23 cellular contexts compared by ENCODE assay signal in genomic region chr7:127655720-127656119, GRCh38. TPM values are rescaled to one million over a fixed set of nuclear protein-coding genes. Genes with fewer than 3 reads are reported as not detected.
A peak's percentile ranks its signal among the peaks of the same experiment; 100 is the strongest.
DNase-seq lines count a peak whose midpoint lies in the region; ATAC-seq and TF ChIP-seq lines count a peak whose summit lies in the region.
"Had no signal": no experiment of that assay in that cellular context is flagged by ENCODE, and none has a peak within 500 bp of the region (broad histone marks: within the 10 kb centered on the region; RNA-seq: fewer than 3 reads in every experiment).

No MANE protein-coding gene starts in this region.

- peaks cover 25% of the 10 kb centered on the region for H3K36me3 Mint-ChIP-seq in HFFc6 (ENCODE audit: low read depth)
- H3K36me3 Mint-ChIP-seq in activated T-helper 17 cell treated with anti-CD3 and anti-CD28 coated beads, Interleukin-2, amount 50 U/mL, for 72 hours (ENCODE audit: low read depth), result peaks cover 93% of the 10 kb centered on the region

- peak overlapping the region; percentile 93; the same call in 1 of the 2 replicates for H3K4me3 Mint-ChIP-seq in HFFc6
- no peak overlapping the region for H3K4me3 Mint-ChIP-seq in activated T-helper 17 cell treated with anti-CD3 and anti-CD28 coated beads, Interleukin-2, amount 50 U/mL, for 72 hours
- H3K4me3 Mint-ChIP-seq: T-helper 2 cell treated with Interferon-gamma antibody and Interleukin-4, amounts not matched to agents 5 μg/mL and 100 μg/mL, for 36 hours had no signal

- H3K36me3 ChIP-seq in BLaER1 treated with 17β-estradiol and CSF1 and Interleukin-3, amounts not matched to agents 10 nM and 100 nM, result peaks cover 17 to 61% (median 53%) of the 10 kb centered on the region in 11 experiments
- peaks cover 3% of the 10 kb centered on the region for H3K36me3 ChIP-seq in iPS-18a (ENCODE audit: control insufficient read depth, low read depth, low read length)

- no peak overlapping the region; a peak in 1 of 20 replicates for H3K4me3 ChIP-seq in BLaER1 treated with 17β-estradiol and CSF1 and Interleukin-3, amounts not matched to agents 10 nM and 100 nM
- H3K4me3 ChIP-seq in iPS-18a (ENCODE audit: low read length), result peak overlapping the region; percentile 1
- H3K4me3 ChIP-seq: heart left ventricle, right atrium auricular region, SJSA1 had no signal

- DNase-seq in HFFc6 (no peak), NCI-H2171 (lab: John Stamatoyannopoulos, UW) (no peak)
- DNase-seq in stimulated activated CD4-positive, alpha-beta T cell treated with anti-CD3 and anti-CD28 coated beads, Interleukin-4, amount 100 ng/mL, for 1 hour, result no peak
- DNase-seq: activated naive CD4-positive, alpha-beta T cell treated with anti-CD3 and anti-CD28 coated beads, Interleukin-2, amount 50 U/mL, for 16 hours; heart left ventricle; NCI-H187 had no signal

- H3K27ac Mint-ChIP-seq in HFFc6, result 0 out of 2 replicates have a peak overlapping the region, but pooled peaks have one; percentile 5
- peak overlapping the region; percentile 86 for H3K27ac Mint-ChIP-seq in activated T-helper 17 cell treated with anti-CD3 and anti-CD28 coated beads, Interleukin-2, amount 50 U/mL, for 72 hours

- H3K9me3 ChIP-seq in BLaER1 treated with 17β-estradiol and CSF1 and Interleukin-3, amounts not matched to agents 10 nM and 100 nM (replicated peaks in 1 of 11), result no peaks in the 10 kb centered on the region
- H3K9me3 ChIP-seq in iPS-18a (ENCODE audit: control insufficient read depth, low read depth, low read length), result no peaks in the 10 kb centered on the region
- H3K9me3 ChIP-seq: heart left ventricle, right atrium auricular region, SJSA1 had no signal

- peaks cover 40 to 81% (median 48%) of the 10 kb centered on the region in 10 experiments for H3K4me1 ChIP-seq in BLaER1 treated with 17β-estradiol and CSF1 and Interleukin-3, amounts not matched to agents 10 nM and 100 nM
- H3K4me1 ChIP-seq in iPS-18a (ENCODE audit: control insufficient read depth, low read depth, low read length), result peaks cover 17% of the 10 kb centered on the region

- H3K4me1 Mint-ChIP-seq in HFFc6 (ENCODE audit: low read depth), result peaks cover 67% of the 10 kb centered on the region
- peaks cover 34% of the 10 kb centered on the region for H3K4me1 Mint-ChIP-seq in activated T-helper 17 cell treated with anti-CD3 and anti-CD28 coated beads, Interleukin-2, amount 50 U/mL, for 72 hours

- no peak for TF ChIP-seq CTCF in HFFc6 (IDR thresholded peaks at IDR 0.05)

- peaks cover 66 to 85% (median 75%) of the 10 kb centered on the region in 11 experiments; a peak in 21 of 22 replicates for H4K20me1 ChIP-seq in BLaER1 treated with 17β-estradiol and CSF1 and Interleukin-3, amounts not matched to agents 10 nM and 100 nM

- H3K27me3 Mint-ChIP-seq in HFFc6 (ENCODE audit: insufficient read depth), result peaks cover 3% of the 10 kb centered on the region; the same call in 1 of the 2 replicates
- no peaks in the 10 kb centered on the region for H3K27me3 Mint-ChIP-seq in activated T-helper 17 cell treated with anti-CD3 and anti-CD28 coated beads, Interleukin-2, amount 50 U/mL, for 72 hours
- H3K27me3 Mint-ChIP-seq: memory B cell had no signal

- peak overlapping the region in 6 of 11 experiments; percentile 84 to 93 (median 92); a peak in 9 of 22 replicates for H3K4me2 ChIP-seq in BLaER1 treated with 17β-estradiol and CSF1 and Interleukin-3, amounts not matched to agents 10 nM and 100 nM

- no peaks in the 10 kb centered on the region for H3K9me3 Mint-ChIP-seq in HFFc6
- no peaks in the 10 kb centered on the region for H3K9me3 Mint-ChIP-seq in activated T-helper 17 cell treated with anti-CD3 and anti-CD28 coated beads, Interleukin-2, amount 50 U/mL, for 72 hours
- H3K9me3 Mint-ChIP-seq: memory B cell; T-helper 2 cell treated with Interferon-gamma antibody and Interleukin-4, amounts not matched to agents 5 μg/mL and 100 μg/mL, for 36 hours had no signal

- no peak for ATAC-seq in activated T-helper 17 cell treated with anti-CD3 and anti-CD28 coated beads, Interleukin-2, amount 50 U/mL, for 72 hours (replicated peaks)
- ATAC-seq in GM19023 (IDR thresholded peaks at IDR 0.05; ENCODE audit: unreplicated experiment) (no peak), HG02610 (IDR thresholded peaks at IDR 0.05; ENCODE audit: unreplicated experiment) (no peak)
- ATAC-seq: activated CD4-positive, CD25-positive, alpha-beta regulatory T cell treated with anti-CD3 and anti-CD28 coated beads, Interleukin-2, amount 50 U/mL, for 24 hours; HCT116; heart left ventricle had no signal

- H3K27me3 ChIP-seq in BLaER1 treated with 17β-estradiol and CSF1 and Interleukin-3, amounts not matched to agents 10 nM and 100 nM, result no peaks in the 10 kb centered on the region
- H3K27me3 ChIP-seq in iPS-18a (ENCODE audit: control insufficient read depth, insufficient read depth, low read length), result no peaks in the 10 kb centered on the region
- H3K27me3 ChIP-seq: heart left ventricle, right atrium auricular region, SJSA1 had no signal

- H3K9ac ChIP-seq in BLaER1 treated with 17β-estradiol and CSF1 and Interleukin-3, amounts not matched to agents 10 nM and 100 nM, result no peak overlapping the region
- no peak overlapping the region for H3K9ac ChIP-seq in iPS-18a (ENCODE audit: low read length)

- H3K27ac ChIP-seq in BLaER1 treated with 17β-estradiol and CSF1 and Interleukin-3, amounts not matched to agents 10 nM and 100 nM, result peak overlapping the region in 2 of 11 experiments; percentile 22 to 25; a peak in 1 of 22 replicates
- H3K27ac ChIP-seq in iPS-18a (ENCODE audit: low read length), result no peak overlapping the region
- H3K27ac ChIP-seq: SJSA1 had no signal

RNA-seq across cellular contexts. Expression of gene SND1, which starts 3.7 kb away (rescaled TPM):
- total RNA-seq in HFFc6 (2021; fragmentation: NEBNext Ultra II Directional; extraction: Animal tissue kit (Norgen Biotek cat#: 25700)), result 100 to 1,000 TPM; 217 to 259 (median 247) TPM
- 100 to 1,000 TPM; 246 to 256 TPM for total RNA-seq in activated T-helper 17 cell treated with anti-CD3 and anti-CD28 coated beads, Interleukin-2, amount 50 U/mL, for 72 hours

RNA-seq across cellular contexts. Expression of gene PAX4, which starts 37.8 kb away (rescaled TPM):
- total RNA-seq in HFFc6 (2021; fragmentation: NEBNext Ultra II Directional; extraction: Animal tissue kit (Norgen Biotek cat#: 25700)), result not detected
- not detected for total RNA-seq in activated T-helper 17 cell treated with anti-CD3 and anti-CD28 coated beads, Interleukin-2, amount 50 U/mL, for 72 hours
- total RNA-seq: activated CD8-positive, alpha-beta memory T cell treated with anti-CD3 and anti-CD28 coated beads for 36 hours; Daoy; fibroblast of lung; heart left ventricle; HT1080; kidney epithelial cell; NCI-H460; right atrium auricular region; SJSA1 had no signal
